12 cellular contexts compared by ENCODE assay signal in the genomic region with DNA sequence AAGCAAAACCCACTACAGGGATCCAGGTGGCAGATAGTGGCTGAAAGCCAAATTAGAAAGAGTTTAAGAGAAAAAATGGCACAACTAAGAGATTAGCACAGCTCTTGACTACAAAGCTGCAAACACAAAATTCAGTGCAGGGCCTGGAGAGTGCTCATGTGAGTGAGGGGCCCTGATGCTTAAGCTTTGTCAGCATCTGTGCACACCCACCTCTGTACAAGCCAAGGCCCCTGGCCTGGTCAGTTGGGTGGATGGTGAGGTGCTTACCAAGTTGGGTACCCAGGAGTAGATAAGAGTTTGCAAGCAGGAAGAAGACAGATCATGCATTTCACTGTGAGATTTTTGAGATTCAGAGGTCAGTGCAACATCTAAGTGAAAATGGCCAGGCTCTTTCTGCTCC.
DNase-seq lines count a peak whose midpoint lies in the region; ATAC-seq and TF ChIP-seq lines count a peak whose summit lies in the region.
"Had no signal": no experiment of that assay in that cellular context is flagged by ENCODE, and none has a peak within 500 bp of the region (broad histone marks: within the 10 kb centered on the region; RNA-seq: fewer than 3 reads in every experiment).

No MANE protein-coding gene starts in this region.

- TF ChIP-seq CTCF in esophagus squamous epithelium (IDR thresholded peaks at IDR 0.05) = no peak

- H3K36me3 Mint-ChIP-seq in activated naive CD4-positive, alpha-beta T cell treated with anti-CD3 and anti-CD28 coated beads, Interleukin-2, amount 50 U/mL, for 72 hours = peaks cover 0 to 6% of the 10 kb centered on the region in 2 donors

- ATAC-seq in HG02973 (IDR thresholded peaks at IDR 0.05; ENCODE audit: unreplicated experiment) (peak; percentile 5), HG03108 (IDR thresholded peaks at IDR 0.05; ENCODE audit: unreplicated experiment) (no peak)
- peak; percentile 2 to 15 for ATAC-seq in activated naive CD4-positive, alpha-beta T cell treated with anti-CD3 and anti-CD28 coated beads, Interleukin-2, amount 50 U/mL, for 72 hours

- no peak for TF ChIP-seq POLR2A in esophagus squamous epithelium (IDR thresholded peaks at IDR 0.05)

- in situ Hi-C loops in G401 (cut with HindIII; ENCODE audit: low sequenced_read_pairs) = no loop called here

- H3K4me1 ChIP-seq in BLaER1 = peaks cover 31% of the 10 kb centered on the region
- H3K4me1 ChIP-seq in esophagus squamous epithelium = peaks cover 0 to 6% (median 0%) of the 10 kb centered on the region in 3 donors
- H3K4me1 ChIP-seq: foreskin keratinocyte had no signal

- no peaks in the 10 kb centered on the region for H4K20me1 ChIP-seq in BLaER1

- no peaks in the 10 kb centered on the region for H3K36me3 ChIP-seq in BLaER1
- no peaks in the 10 kb centered on the region for H3K36me3 ChIP-seq in esophagus squamous epithelium

- H3K9me3 Mint-ChIP-seq in activated naive CD4-positive, alpha-beta T cell treated with anti-CD3 and anti-CD28 coated beads, Interleukin-2, amount 50 U/mL, for 72 hours = no peaks in the 10 kb centered on the region

- no peaks in the 10 kb centered on the region for H3K27me3 ChIP-seq in BLaER1
- no peaks in the 10 kb centered on the region for H3K27me3 ChIP-seq in esophagus squamous epithelium
- H3K27me3 ChIP-seq: foreskin keratinocyte had no signal

- intact Hi-C loops in esophagus squamous epithelium (cut with DNase I) = no loop called here

- H3K9ac ChIP-seq in BLaER1 = peak overlapping the region; percentile 10; the same call in 1 of the 2 replicates

- H3K27ac Mint-ChIP-seq in activated naive CD4-positive, alpha-beta T cell treated with anti-CD3 and anti-CD28 coated beads, Interleukin-2, amount 50 U/mL, for 72 hours = peak overlapping the region in 1 of 2 donors; percentile 41

- H3K4me3 ChIP-seq in BLaER1 (no peak overlapping the region), esophagus squamous epithelium (no peak overlapping the region)

- peak overlapping the region; percentile 13; the same call in 1 of the 2 replicates for H3K27ac ChIP-seq in BLaER1
- peak overlapping the region in 2 of 4 donors; percentile 40 to 42 for H3K27ac ChIP-seq in esophagus squamous epithelium
- H3K27ac ChIP-seq: foreskin keratinocyte had no signal

- peak overlapping the region; percentile 71 for H3K4me2 ChIP-seq in BLaER1

- H3K9me3 ChIP-seq in BLaER1 (peaks cover 4% of the 10 kb centered on the region; the same call in 1 of the 2 replicates), esophagus squamous epithelium (no peaks in the 10 kb centered on the region)

- DNase-seq in G401 (ENCODE audit: low spot score) = peak; percentile 9
- DNase-seq in activated naive CD4-positive, alpha-beta T cell treated with anti-CD3 and anti-CD28 coated beads, Interleukin-2, amount 50 U/mL, for 72 hours (ENCODE audit: low spot score in 2 of 2) = no peak
- DNase-seq in DMS153 treated with DMSO at 0.1 percent for 48 hours (lab: John Stamatoyannopoulos, UW; ENCODE audit: unreplicated experiment) = no peak
- DNase-seq in esophagus squamous epithelium (lab: John Stamatoyannopoulos, UW) = no peak
- DNase-seq in NCI-H128 (lab: John Stamatoyannopoulos, UW; ENCODE audit: unreplicated experiment) = no peak
- DNase-seq: dermis blood vessel endothelial cell, foreskin keratinocyte, islet precursor cell, NCI-H2081 had no signal
